In genomic region chr17:12398636-12399035, GRCh38 we compare ENCODE assay signal across 22 cellular contexts.
"Had no signal": no experiment of that assay in that cellular context is flagged by ENCODE, and none has a peak within 500 bp of the region (broad histone marks: within the 10 kb centered on the region; RNA-seq: fewer than 3 reads in every experiment).

No MANE protein-coding gene starts in this region.

- H3K27ac Mint-ChIP-seq: activated naive CD4-positive, alpha-beta T cell treated with anti-CD3 and anti-CD28 coated beads, Interleukin-2, amount 50 U/mL, for 24 hours; immature natural killer cell; mesothelial cell of epicardium; stimulated activated effector memory CD8-positive, alpha-beta T cell treated with anti-CD3 and anti-CD28 coated beads, Interleukin-12 subunit alpha, Interleukin-12 subunit beta, amount 100 ng/mL, for 72 hours had no signal

- H3K27me3 Mint-ChIP-seq: activated naive CD4-positive, alpha-beta T cell treated with anti-CD3 and anti-CD28 coated beads, Interleukin-2, amount 50 U/mL, for 24 hours had no signal

- H3K4me3 ChIP-seq: coronary artery, hepatocyte, left lung, pancreas, psoas muscle, upper lobe of right lung had no signal

- H3K27ac ChIP-seq: brain microvascular endothelial cell, coronary artery, foreskin keratinocyte, hepatocyte, left lung, pancreas, psoas muscle, upper lobe of right lung had no signal

- DNase-seq: activated CD4-positive, alpha-beta T cell treated with anti-CD3 and anti-CD28 coated beads, Interleukin-2, amount 50 U/mL, for 1 hour; activated gamma-delta T cell treated with Interleukin-2 at 50 U/mL for 16 hours; activated T-cell treated with anti-CD3 and anti-CD28 coated beads, Interleukin-2, amount 50 U/mL, for 1 hour; aorta; brain microvascular endothelial cell; foreskin keratinocyte; glutamatergic neuron; immature natural killer cell; left lung; pancreas; psoas muscle; right cardiac atrium; small intestine; stimulated activated CD4-positive, alpha-beta T cell treated with anti-CD3 and anti-CD28 coated beads, Interleukin-2, amount 100 ng/mL, for 24 hours; upper lobe of right lung had no signal

- H3K36me3 Mint-ChIP-seq: activated naive CD4-positive, alpha-beta T cell treated with anti-CD3 and anti-CD28 coated beads, Interleukin-2, amount 50 U/mL, for 24 hours; mesothelial cell of epicardium; stimulated activated effector memory CD8-positive, alpha-beta T cell treated with anti-CD3 and anti-CD28 coated beads, Interleukin-12 subunit alpha, Interleukin-12 subunit beta, amount 100 ng/mL, for 72 hours had no signal

- H3K9me3 Mint-ChIP-seq: nephron had no signal

- H3K79me2 ChIP-seq: hepatocyte had no signal

- H2AFZ ChIP-seq: hepatocyte had no signal

- H3K36me3 ChIP-seq: brain microvascular endothelial cell, left lung, pancreas, upper lobe of right lung had no signal

- H3K9me3 ChIP-seq: left lung, pancreas, psoas muscle, upper lobe of right lung had no signal

- ATAC-seq: foreskin keratinocyte; left lung; pancreas; psoas muscle; right cardiac atrium; SK-N-SH treated with all-trans-retinoic acid at 6 μM for 48 hours; stimulated activated effector memory CD8-positive, alpha-beta T cell treated with anti-CD3 and anti-CD28 coated beads, Interleukin-12 subunit alpha, Interleukin-12 subunit beta, amount 100 ng/mL, for 72 hours; upper lobe of right lung had no signal

- H3K4me1 Mint-ChIP-seq: activated naive CD4-positive, alpha-beta T cell treated with anti-CD3 and anti-CD28 coated beads, Interleukin-2, amount 50 U/mL, for 24 hours; immature natural killer cell; stimulated activated effector memory CD8-positive, alpha-beta T cell treated with anti-CD3 and anti-CD28 coated beads, Interleukin-12 subunit alpha, Interleukin-12 subunit beta, amount 100 ng/mL, for 72 hours had no signal

- H3K27me3 ChIP-seq: brain microvascular endothelial cell, foreskin keratinocyte, hepatocyte, left lung, upper lobe of right lung had no signal

- H3K4me2 ChIP-seq: hepatocyte had no signal

- H3K4me3 Mint-ChIP-seq: activated naive CD4-positive, alpha-beta T cell treated with anti-CD3 and anti-CD28 coated beads, Interleukin-2, amount 50 U/mL, for 24 hours; immature natural killer cell; mesothelial cell of epicardium; nephron; stimulated activated effector memory CD8-positive, alpha-beta T cell treated with anti-CD3 and anti-CD28 coated beads, Interleukin-12 subunit alpha, Interleukin-12 subunit beta, amount 100 ng/mL, for 72 hours had no signal

- H3K4me1 ChIP-seq: foreskin keratinocyte, left lung, pancreas, psoas muscle, upper lobe of right lung had no signal
